In the genomic region with DNA sequence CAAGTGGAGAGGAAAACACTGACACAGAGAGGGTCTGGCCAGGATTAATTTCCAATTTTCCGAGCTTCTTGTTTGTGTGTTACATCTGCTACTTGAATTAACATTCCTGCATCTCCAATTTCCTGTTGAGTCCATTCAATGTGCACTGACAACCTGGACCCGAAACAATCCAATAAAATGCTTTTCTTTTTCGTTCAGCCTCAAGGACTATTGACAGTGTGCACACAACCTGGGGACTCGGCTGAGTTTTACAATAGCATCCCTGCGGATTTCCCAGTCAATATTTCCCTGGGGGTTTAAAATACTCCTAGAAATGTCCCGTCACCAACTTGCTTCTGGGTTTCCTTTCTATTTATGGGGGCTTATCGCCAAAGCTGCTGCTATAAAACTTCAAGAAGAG, we compare ENCODE assay signal across 20 cellular contexts. TPM values are rescaled to one million over a fixed set of nuclear protein-coding genes. Genes with fewer than 3 reads are reported as not detected.
"Had no signal": no experiment of that assay in that cellular context is flagged by ENCODE, and none has a peak within 500 bp of the region (broad histone marks: within the 10 kb centered on the region; RNA-seq: fewer than 3 reads in every experiment).

No MANE protein-coding gene starts in this region.

- DNase-seq: activated CD4-positive, alpha-beta T cell treated with anti-CD3 and anti-CD28 coated beads for 48 hours; activated CD8-positive, alpha-beta memory T cell treated with anti-CD3 and anti-CD28 coated beads, Interleukin-2, amount 50 U/mL, for 48 hours; activated CD8-positive, alpha-beta T cell treated with anti-CD3 and anti-CD28 coated beads, Interleukin-2, amount 10 ng/mL, durations not matched to agents 7 days and 5 days; activated naive CD4-positive, alpha-beta T cell; colonic mucosa; esophagus squamous epithelium; foreskin fibroblast; head of caudate nucleus; left colon; naive B cell; thyroid gland; uterus had no signal

- H3K27ac Mint-ChIP-seq: activated CD8-positive, alpha-beta T cell treated with anti-CD3 and anti-CD28 coated beads, Interleukin-2, amount 10 ng/mL, durations not matched to agents 7 days and 5 days; activated T-helper 1 cell treated with anti-CD3 and anti-CD28 coated beads, Interleukin-12 subunit alpha, Interleukin-12 subunit beta, Interleukin-2, Interleukin-4 antibody, amounts not matched to agents 30 ng/mL and 10 ng/mL and 1 ng/mL, durations not matched to agents 14 hours and 24 hours and 36 hours; stimulated activated effector memory CD8-positive, alpha-beta T cell treated with anti-CD3 and anti-CD28 coated beads, Interleukin-12 subunit alpha, Interleukin-12 subunit beta, amount 100 ng/mL, for 72 hours had no signal

- ATAC-seq: activated CD8-positive, alpha-beta T cell treated with anti-CD3 and anti-CD28 coated beads, Interleukin-2, amount 10 ng/mL, durations not matched to agents 7 days and 5 days; left colon; stimulated activated effector memory CD8-positive, alpha-beta T cell treated with anti-CD3 and anti-CD28 coated beads, Interleukin-12 subunit alpha, Interleukin-12 subunit beta, amount 100 ng/mL, for 72 hours; WTC11 had no signal

- H3K36me3 Mint-ChIP-seq: naive B cell; stimulated activated effector memory CD8-positive, alpha-beta T cell treated with anti-CD3 and anti-CD28 coated beads, Interleukin-12 subunit alpha, Interleukin-12 subunit beta, amount 100 ng/mL, for 72 hours; WTC11 had no signal

- H3K4me3 Mint-ChIP-seq: activated CD8-positive, alpha-beta T cell treated with anti-CD3 and anti-CD28 coated beads, Interleukin-2, amount 10 ng/mL, durations not matched to agents 7 days and 5 days; activated T-helper 1 cell treated with anti-CD3 and anti-CD28 coated beads, Interleukin-12 subunit alpha, Interleukin-12 subunit beta, Interleukin-2, Interleukin-4 antibody, amounts not matched to agents 30 ng/mL and 10 ng/mL and 1 ng/mL, durations not matched to agents 14 hours and 24 hours and 36 hours; stimulated activated effector memory CD8-positive, alpha-beta T cell treated with anti-CD3 and anti-CD28 coated beads, Interleukin-12 subunit alpha, Interleukin-12 subunit beta, amount 100 ng/mL, for 72 hours; WTC11 had no signal

- H3K9me3 Mint-ChIP-seq: activated T-helper 1 cell treated with anti-CD3 and anti-CD28 coated beads, Interleukin-12 subunit alpha, Interleukin-12 subunit beta, Interleukin-2, Interleukin-4 antibody, amounts not matched to agents 30 ng/mL and 10 ng/mL and 1 ng/mL, durations not matched to agents 14 hours and 24 hours and 36 hours; stimulated activated effector memory CD8-positive, alpha-beta T cell treated with anti-CD3 and anti-CD28 coated beads, Interleukin-12 subunit alpha, Interleukin-12 subunit beta, amount 100 ng/mL, for 72 hours; WTC11 had no signal

RNA-seq across cellular contexts. Expression of gene MLN, which starts 5.0 kb away (rescaled TPM):
- total RNA-seq: activated CD8-positive, alpha-beta T cell treated with anti-CD3 and anti-CD28 coated beads, Interleukin-2, amount 10 ng/mL, durations not matched to agents 7 days and 5 days; activated T-helper 1 cell treated with anti-CD3 and anti-CD28 coated beads, Interleukin-12 subunit alpha, Interleukin-12 subunit beta, Interleukin-2, Interleukin-4 antibody, amounts not matched to agents 30 ng/mL and 10 ng/mL and 1 ng/mL, durations not matched to agents 14 hours and 24 hours and 36 hours; ascending aorta; cardiac septum; esophagus squamous epithelium; left colon; lung; posterior vena cava; right atrium auricular region; thyroid gland; uterus; WTC11 had no signal
